Comparison of ENCODE assay signal across 8 cellular contexts in the genomic region with DNA sequence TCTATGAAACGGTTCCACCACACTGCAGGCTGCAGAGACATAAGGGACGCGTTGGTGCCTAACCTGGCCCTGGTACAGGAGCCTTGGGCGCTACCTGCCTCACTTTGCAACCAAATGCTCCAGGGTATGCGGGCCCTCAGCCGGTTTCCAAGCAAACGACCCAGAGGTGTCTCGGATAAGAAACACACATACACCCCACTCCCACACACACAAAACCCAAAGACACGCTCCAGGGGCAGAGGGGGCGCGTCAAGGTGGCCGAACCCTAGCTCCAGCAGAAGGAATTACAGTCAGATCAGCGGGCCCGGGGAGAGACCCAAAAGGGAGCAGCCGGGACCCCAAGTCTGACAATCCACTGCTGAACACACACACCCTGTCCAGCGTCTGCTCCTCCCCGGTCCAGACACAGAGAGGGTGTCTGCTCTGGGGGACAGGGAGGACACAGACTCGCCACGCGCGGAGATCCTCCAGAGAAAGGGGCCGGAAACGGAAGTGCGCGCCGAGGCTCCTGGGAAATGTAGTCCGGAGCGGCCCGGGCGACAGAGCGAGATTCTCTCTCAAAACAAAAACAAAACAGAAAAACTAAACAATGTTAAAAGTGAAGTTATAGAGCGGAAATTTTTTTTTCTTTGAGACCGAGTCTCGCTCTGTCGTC.
DNase-seq lines count a peak whose midpoint lies in the region; ATAC-seq and TF ChIP-seq lines count a peak whose summit lies in the region.
"Not testable (repeated sequence)": the region's sequence is repeated elsewhere in the genome, so short reads cannot be mapped to it uniquely, and the experiment has no call there.

TSS of gene TRIM16 (minus strand) at position 488 of the 655 bp plus-strand sequence. CDS start 32,702 bp downstream, outside the sequence.

- ATAC-seq in HG03378 (IDR thresholded peaks at IDR 0.05; ENCODE audit: unreplicated experiment): peak; percentile 83

- DNase-seq in AG10803 (ENCODE audit: low read depth): peak; percentile 47
- peak; percentile 48 for DNase-seq in GM19240 (ENCODE audit: insufficient read length, low spot score)
- peak; percentile 48 to 49 for DNase-seq in NCI-H524 (lab: John Stamatoyannopoulos, UW)
- DNase-seq in activated CD4-positive, alpha-beta T cell treated with anti-CD3 and anti-CD28 coated beads, Interleukin-2, amount 50 U/mL, for 1 hour: peak; percentile 78
- peak; percentile 71 for DNase-seq in dedifferentiated amniotic fluid mesenchymal stem cell (ENCODE audit: extremely low spot score)
- DNase-seq in left kidney (ENCODE audit: low read depth, low spot score): peak; percentile 87
- peak; percentile 22 to 63 for DNase-seq in stimulated activated CD4-positive, alpha-beta T cell treated with anti-CD3 and anti-CD28 coated beads, Interleukin-1b, Interleukin-23, amount 100 ng/mL, for 1 hour (ENCODE audit: low read depth in 2 of 2)

- not testable (repeated sequence) for TF ChIP-seq CTCF in AG10803 (conservative IDR thresholded peaks at IDR 0.05; ENCODE audit: low read length)

- peak within 1 kb of the TSS; percentile 69 for H3K4me3 ChIP-seq in AG10803 (ENCODE audit: low read length)

Comparison
In these comparisons a context has a peak if more than half of its experiments do, and no peak if none do; other contexts are left out.
1. Peak in every context shown above with its lines: DNase-seq, ATAC-seq and H3K4me3 ChIP-seq.